Comparison of ENCODE assay signal across 1 cellular context in the genomic region with DNA sequence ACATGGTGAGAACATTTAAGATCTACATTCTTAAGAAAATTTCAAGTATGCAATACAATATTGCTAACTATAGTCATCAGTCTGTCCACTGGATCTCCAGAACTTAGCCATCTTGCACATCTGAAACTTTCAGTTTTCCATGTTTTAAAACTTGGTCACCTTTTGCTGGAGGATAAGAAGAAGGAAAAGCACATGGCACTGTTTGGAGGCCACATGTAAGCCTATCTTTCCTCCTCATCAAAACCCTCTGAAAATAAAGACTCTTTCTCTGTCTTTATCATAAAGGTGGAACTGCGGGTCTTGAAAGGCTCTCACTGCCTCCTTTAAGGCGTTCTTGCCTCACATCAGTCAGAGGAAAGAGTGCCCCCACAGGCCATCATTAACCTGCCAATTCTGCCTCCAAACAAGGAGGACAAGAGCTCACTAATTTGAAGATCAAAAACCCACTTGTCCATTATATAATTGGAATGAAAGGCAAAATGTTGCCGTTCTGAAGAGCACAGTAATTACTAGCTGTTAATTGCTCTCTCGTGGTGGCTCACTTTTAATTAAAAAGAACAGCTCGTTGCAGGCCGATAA.
TF ChIP-seq lines count a peak whose summit lies in the region.

No MANE protein-coding gene starts in this region.

TF ChIP-seq in HepG2, 621 proteins besides CTCF, POLR2A, EP300 and RAD21:
- no peak for TF ChIP-seq ZKSCAN8 (CRISPR knock-in tag; IDR thresholded peaks at IDR 0.05; ENCODE audit: borderline replicate concordance)
- TF ChIP-seq RFXANK (CRISPR knock-in tag; IDR thresholded peaks at IDR 0.05), result no peak
- no peak for TF ChIP-seq HNF4A (CRISPR knock-in tag; IDR thresholded peaks at IDR 0.05)
- no peak for TF ChIP-seq ZMYM3 (CRISPR knock-in tag; IDR thresholded peaks at IDR 0.05)
- no peak for TF ChIP-seq TBL1XR1 (IDR thresholded peaks at IDR 0.05; ENCODE audit: borderline replicate concordance, low read length, partially characterized antibody)
- TF ChIP-seq ZSCAN31 (CRISPR knock-in tag; IDR thresholded peaks at IDR 0.05; ENCODE audit: low read depth), result no peak
- TF ChIP-seq, protein P1, sequence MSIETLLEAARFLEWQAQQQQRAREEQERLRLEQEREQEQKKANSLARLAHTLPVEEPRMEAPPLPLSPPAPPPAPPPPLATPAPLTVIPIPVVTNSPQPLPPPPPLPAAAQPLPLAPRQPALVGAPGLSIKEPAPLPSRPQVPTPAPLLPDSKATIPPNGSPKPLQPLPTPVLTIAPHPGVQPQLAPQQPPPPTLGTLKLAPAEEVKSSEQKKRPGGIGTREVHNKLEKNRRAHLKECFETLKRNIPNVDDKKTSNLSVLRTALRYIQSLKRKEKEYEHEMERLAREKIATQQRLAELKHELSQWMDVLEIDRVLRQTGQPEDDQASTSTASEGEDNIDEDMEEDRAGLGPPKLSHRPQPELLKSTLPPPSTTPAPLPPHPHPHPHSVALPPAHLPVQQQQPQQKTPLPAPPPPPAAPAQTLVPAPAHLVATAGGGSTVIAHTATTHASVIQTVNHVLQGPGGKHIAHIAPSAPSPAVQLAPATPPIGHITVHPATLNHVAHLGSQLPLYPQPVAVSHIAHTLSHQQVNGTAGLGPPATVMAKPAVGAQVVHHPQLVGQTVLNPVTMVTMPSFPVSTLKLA (IDR thresholded peaks at IDR 0.05), result peak; percentile 99
- no peak for TF ChIP-seq MBD4 (IDR thresholded peaks at IDR 0.05; ENCODE audit: borderline replicate concordance, low read length)
